Comparison of ENCODE assay signal across 19 cellular contexts in genomic region chr4:54090404-54090803, GRCh38. TPM values are rescaled to one million over a fixed set of nuclear protein-coding genes. Genes with fewer than 3 reads are reported as not detected.
"Had no signal": no experiment of that assay in that cellular context is flagged by ENCODE, and none has a peak within 500 bp of the region (broad histone marks: within the 10 kb centered on the region; RNA-seq: fewer than 3 reads in every experiment).

No MANE protein-coding gene starts in this region.

- H3K36me3 Mint-ChIP-seq: activated naive CD8-positive, alpha-beta T cell treated with anti-CD3 and anti-CD28 coated beads, Interleukin-2, amount 10 ng/mL, durations not matched to agents 7 days and 5 days had no signal

- H3K4me1 ChIP-seq: colonic mucosa, prostate gland had no signal

- H3K9me3 ChIP-seq: colonic mucosa, prostate gland, right atrium auricular region, testis, upper lobe of left lung had no signal

- H3K27me3 ChIP-seq: testis had no signal

- H3K27ac Mint-ChIP-seq: activated naive CD8-positive, alpha-beta T cell treated with anti-CD3 and anti-CD28 coated beads, Interleukin-2, amount 10 ng/mL, durations not matched to agents 7 days and 5 days; stimulated activated naive CD8-positive, alpha-beta T cell treated with anti-CD3 and anti-CD28 coated beads, Interleukin-15, amount 100 ng/mL, for 72 hours had no signal

- H3K4me3 ChIP-seq: lung had no signal

- DNase-seq: activated CD4-positive, CD25-positive, alpha-beta regulatory T cell treated with anti-CD3 and anti-CD28 coated beads, Interleukin-2, amount 50 U/mL, for 72 hours; activated naive CD8-positive, alpha-beta T cell treated with anti-CD3 and anti-CD28 coated beads, Interleukin-2, amount 10 ng/mL, durations not matched to agents 7 days and 5 days; activated T-cell treated with anti-CD3 and anti-CD28 coated beads, Interleukin-2, amount 50 U/mL, for 4 hours; brain microvascular endothelial cell; central memory CD4-positive, alpha-beta T cell; foreskin melanocyte; stimulated activated CD4-positive, alpha-beta T cell treated with anti-CD3 and anti-CD28 coated beads, Interleukin-2, amount 100 ng/mL, for 48 hours; stimulated activated naive CD8-positive, alpha-beta T cell treated with anti-CD3 and anti-CD28 coated beads, Interleukin-15, amount 100 ng/mL, for 72 hours had no signal

- H3K27ac ChIP-seq: brain microvascular endothelial cell, colonic mucosa, prostate gland, right atrium auricular region, testis, upper lobe of left lung had no signal

- H3K9me3 Mint-ChIP-seq: activated naive CD8-positive, alpha-beta T cell treated with anti-CD3 and anti-CD28 coated beads, Interleukin-2, amount 10 ng/mL, durations not matched to agents 7 days and 5 days; activated T-cell treated with anti-CD3 and anti-CD28 coated beads, Interleukin-2, amount 50 U/mL, for 4 hours; neural crest cell; stimulated activated naive CD8-positive, alpha-beta T cell treated with anti-CD3 and anti-CD28 coated beads, Interleukin-15, amount 100 ng/mL, for 72 hours had no signal

- H3K36me3 ChIP-seq: brain microvascular endothelial cell, colonic mucosa, prostate gland, right atrium auricular region, upper lobe of left lung had no signal

RNA-seq across cellular contexts. Expression of gene GSX2, which starts 9.6 kb away (rescaled TPM):
- total RNA-seq: activated naive CD8-positive, alpha-beta T cell treated with anti-CD3 and anti-CD28 coated beads, Interleukin-2, amount 10 ng/mL, durations not matched to agents 7 days and 5 days; activated T-cell treated with anti-CD3 and anti-CD28 coated beads, Interleukin-2, amount 50 U/mL, for 4 hours; colonic mucosa; epithelial cell of proximal tubule; lung; neural crest cell; osteoblast; prostate gland; right atrium auricular region; T-helper 1 cell treated with Interleukin-12 subunit alpha and Interleukin-12 subunit beta and Interleukin-4 antibody, amounts not matched to agents 30 ng/mL and 1 ng/mL, for 36 hours; upper lobe of left lung had no signal
- polyA plus RNA-seq: keratinocyte, lung had no signal
